Comparison of ENCODE assay signal across 21 cellular contexts in genomic region chr5:160925281-160925680, GRCh38.
"Had no signal": no experiment of that assay in that cellular context is flagged by ENCODE, and none has a peak within 500 bp of the region (broad histone marks: within the 10 kb centered on the region; RNA-seq: fewer than 3 reads in every experiment).

No MANE protein-coding gene starts in this region.

- FAIRE-seq: kidney, urothelium cell line had no signal

- DNase-seq: cortex of kidney; effector CD4-positive, alpha-beta T cell; endodermal cell; foreskin fibroblast; gastrocnemius medialis; kidney; naive B cell; stimulated activated CD4-positive, alpha-beta T cell treated with anti-CD3 and anti-CD28 coated beads, Interleukin-2, amount 100 ng/mL, for 24 hours; stimulated activated CD4-positive, alpha-beta T cell treated with anti-CD3 and anti-CD28 coated beads, Interleukin-4, amount 100 ng/mL, for 24 hours; stimulated activated naive CD4-positive, alpha-beta T cell treated with Interleukin-2 at 50 U/mL for 16 hours; substantia nigra; upper lobe of left lung had no signal

- H3K9me3 ChIP-seq: gastrocnemius medialis, neutrophil, prostate gland, right atrium auricular region, thoracic aorta, tibial nerve, upper lobe of left lung had no signal

- H3K4me1 ChIP-seq: parathyroid adenoma, prostate gland, right atrium auricular region had no signal

- H3K27ac ChIP-seq: epithelial cell of prostate, gastrocnemius medialis, neutrophil, parathyroid adenoma, prostate gland, right atrium auricular region, thoracic aorta, tibial nerve, upper lobe of left lung had no signal

- H2AFZ ChIP-seq: parathyroid adenoma had no signal

- H3K79me2 ChIP-seq: parathyroid adenoma had no signal

- H3K27me3 ChIP-seq: gastrocnemius medialis, neutrophil, right atrium auricular region, tibial nerve, upper lobe of left lung had no signal

- H3K36me3 ChIP-seq: gastrocnemius medialis, neutrophil, prostate gland, right atrium auricular region, thoracic aorta, tibial nerve, upper lobe of left lung had no signal

- H3K4me3 ChIP-seq: gastrocnemius medialis, lung, prostate gland, right atrium auricular region, thoracic aorta, tibial nerve, upper lobe of left lung had no signal
